In the genomic region with DNA sequence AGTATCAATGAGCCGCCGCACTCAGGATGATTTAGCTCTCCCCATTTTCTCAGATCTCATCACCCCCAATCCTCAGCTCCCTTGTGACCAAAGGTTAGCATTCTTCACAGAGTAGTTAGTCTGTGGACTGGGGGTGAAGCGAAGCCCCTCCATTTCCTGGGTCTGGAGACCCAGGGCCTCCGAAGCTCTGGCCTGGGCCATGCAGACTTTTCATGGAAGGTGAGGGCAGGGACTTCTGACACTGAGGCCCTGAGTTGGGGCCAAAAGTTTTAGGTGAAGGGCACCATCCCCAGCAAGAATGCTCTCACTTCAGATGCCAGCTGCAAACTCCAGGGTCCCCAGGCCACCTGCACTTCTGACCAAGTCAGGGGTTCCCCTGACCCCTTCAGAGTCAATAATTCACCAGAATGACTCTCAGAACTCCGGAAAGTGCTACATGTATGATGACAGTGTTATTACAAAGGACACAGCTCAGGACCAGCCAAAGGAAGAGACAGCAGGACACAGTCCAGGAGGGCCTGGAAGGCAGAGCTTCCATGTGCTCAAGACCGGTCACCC, we compare ENCODE assay signal across 15 cellular contexts.
A peak's percentile ranks its signal among the peaks of the same experiment; 100 is the strongest.
DNase-seq lines count a peak whose midpoint lies in the region; ATAC-seq and TF ChIP-seq lines count a peak whose summit lies in the region.
"Had no signal": no experiment of that assay in that cellular context is flagged by ENCODE, and none has a peak within 500 bp of the region (broad histone marks: within the 10 kb centered on the region; RNA-seq: fewer than 3 reads in every experiment).

No MANE protein-coding gene starts in this region.

- peaks cover 36% of the 10 kb centered on the region for H3K4me1 Mint-ChIP-seq in activated naive CD8-positive, alpha-beta T cell treated with anti-CD3 and anti-CD28 coated beads, Interleukin-2, amount 10 ng/mL, durations not matched to agents 7 days and 5 days

- peak overlapping the region; percentile 97 for H3K27ac Mint-ChIP-seq in activated naive CD8-positive, alpha-beta T cell treated with anti-CD3 and anti-CD28 coated beads, Interleukin-2, amount 10 ng/mL, durations not matched to agents 7 days and 5 days
- H3K27ac Mint-ChIP-seq: nephron progenitor cell had no signal

- peak; percentile 45 for TF ChIP-seq POLR2A in GM18505 (IDR thresholded peaks at IDR 0.05; ENCODE audit: borderline replicate concordance, extremely low read depth, insufficient read depth, insufficient read length)

- ATAC-seq in GM18505 (IDR thresholded peaks at IDR 0.05; ENCODE audit: unreplicated experiment) (no peak), GM19025 (IDR thresholded peaks at IDR 0.05; ENCODE audit: low read depth, unreplicated experiment) (peak; percentile 26), HG02970 (IDR thresholded peaks at IDR 0.05; ENCODE audit: low FRiP score, unreplicated experiment) (peak; percentile 24)
- ATAC-seq in activated naive CD8-positive, alpha-beta T cell treated with anti-CD3 and anti-CD28 coated beads, Interleukin-2, amount 10 ng/mL, durations not matched to agents 7 days and 5 days (ENCODE audit: low read depth), result no peak
- ATAC-seq: left colon had no signal

- no peak for DNase-seq in activated naive CD8-positive, alpha-beta T cell treated with anti-CD3 and anti-CD28 coated beads, Interleukin-2, amount 10 ng/mL, durations not matched to agents 7 days and 5 days
- DNase-seq in stimulated activated naive CD4-positive, alpha-beta T cell (lab: John Stamatoyannopoulos, UW), result no peak
- DNase-seq in stimulated activated CD4-positive, alpha-beta T cell treated with anti-CD3 and anti-CD28 coated beads, Interleukin-2, amount 100 ng/mL, for 48 hours, result no peak
- DNase-seq in NCI-H2107 treated with DMSO at 0.1 percent for 48 hours (lab: John Stamatoyannopoulos, UW; ENCODE audit: unreplicated experiment), result no peak
- DNase-seq: activated T-cell treated with anti-CD3 and anti-CD28 coated beads for 4 hours, GF-D8, heart right ventricle, left colon, MM.1S, NCI-H2227 treated with DMSO at 0.1 percent for 48 hours, nephron progenitor cell, T-helper 9 cell had no signal

- no peak overlapping the region for H3K4me3 Mint-ChIP-seq in activated naive CD8-positive, alpha-beta T cell treated with anti-CD3 and anti-CD28 coated beads, Interleukin-2, amount 10 ng/mL, durations not matched to agents 7 days and 5 days
- H3K4me3 Mint-ChIP-seq: nephron progenitor cell had no signal

- H3K9me3 Mint-ChIP-seq in activated naive CD8-positive, alpha-beta T cell treated with anti-CD3 and anti-CD28 coated beads, Interleukin-2, amount 10 ng/mL, durations not matched to agents 7 days and 5 days, result peaks cover 1% of the 10 kb centered on the region

- H3K27me3 Mint-ChIP-seq in activated naive CD8-positive, alpha-beta T cell treated with anti-CD3 and anti-CD28 coated beads, Interleukin-2, amount 10 ng/mL, durations not matched to agents 7 days and 5 days, result no peaks in the 10 kb centered on the region

- peaks cover 6% of the 10 kb centered on the region for H3K36me3 Mint-ChIP-seq in activated naive CD8-positive, alpha-beta T cell treated with anti-CD3 and anti-CD28 coated beads, Interleukin-2, amount 10 ng/mL, durations not matched to agents 7 days and 5 days

- POLR2A ChIA-PET in activated naive CD8-positive, alpha-beta T cell treated with anti-CD3 and anti-CD28 coated beads, Interleukin-2, amount 10 ng/mL, durations not matched to agents 7 days and 5 days (lab: Charles Lee), result interaction anchor here (0.6 to 2.0 kb wide), 9 partner anchors 9 to 166 kb away, joined by 3 to 11 read pairs (median 5); partner anchors contain the start of genes DUSP22 and IRF4

Comparison
In these comparisons a context has a peak if more than half of its experiments do, and no peak if none do; other contexts are left out.
1. ATAC-seq: peak in GM19025 (single experiment) and HG02970 (single experiment); none in GM18505 (single experiment) and activated naive CD8-positive, alpha-beta T cell treated with anti-CD3 and anti-CD28 coated beads, Interleukin-2, amount 10 ng/mL, durations not matched to agents 7 days and 5 days (single experiment).